8 cellular contexts compared by ENCODE assay signal in genomic region chr6:19805146-19805515, GRCh38. TPM values are rescaled to one million over a fixed set of nuclear protein-coding genes. Genes with fewer than 3 reads are reported as not detected.
DNase-seq lines count a peak whose midpoint lies in the region; ATAC-seq and TF ChIP-seq lines count a peak whose summit lies in the region.

No MANE protein-coding gene starts in this region.

- H3K4me3 Mint-ChIP-seq in natural killer cell: peak overlapping the region; percentile 60

- H3K4me3 ChIP-seq in AG10803 (ENCODE audit: low read length): peak overlapping the region; percentile 59
- peak overlapping the region; percentile 45 for H3K4me3 ChIP-seq in Jurkat, Clone E6-1 (ENCODE audit: low read length)

- H3K4me1 Mint-ChIP-seq in natural killer cell: peaks cover 0 to 6% of the 10 kb centered on the region in 2 donors

- no peaks in the 10 kb centered on the region for H3K9me3 Mint-ChIP-seq in natural killer cell

- ATAC-seq in natural killer cell: no peak
- ATAC-seq in GM21381 (IDR thresholded peaks at IDR 0.05; ENCODE audit: unreplicated experiment): no peak

- H3K27me3 Mint-ChIP-seq in natural killer cell (ENCODE audit: low read depth in 2 of 2): peaks cover 19 to 41% of the 10 kb centered on the region in 2 donors

- TF ChIP-seq CTCF in AG10803 (conservative IDR thresholded peaks at IDR 0.05; ENCODE audit: low read length) (no peak), natural killer cell (IDR thresholded peaks at IDR 0.05) (no peak)

- intact Hi-C loops in natural killer cell (cut with micrococcal nuclease): no loop called here

- H3K27ac ChIP-seq in cingulate gyrus (ENCODE audit: low read depth, low read length): peak overlapping the region; percentile 85

- DNase-seq in AG10803 (ENCODE audit: low read depth) (no peak), natural killer cell (no peak), NCI-H524 (lab: John Stamatoyannopoulos, UW) (no peak), NCI-H1694 (lab: John Stamatoyannopoulos, UW) (no peak)
- no peak for DNase-seq in Jurkat, Clone E6-1 (ENCODE audit: low read depth, low spot score)
- no peak for DNase-seq in activated CD4-positive, alpha-beta T cell treated with anti-CD3 and anti-CD28 coated beads for 1 hour

- H3K36me3 Mint-ChIP-seq in natural killer cell: no peaks in the 10 kb centered on the region

- no peak overlapping the region for H3K27ac Mint-ChIP-seq in natural killer cell

RNA-seq across cellular contexts. Expression of gene ID4, which starts 32.0 kb away (rescaled TPM):
- not detected for polyA plus RNA-seq in Jurkat, Clone E6-1 (2012; ENCODE audit: insufficient read depth, insufficient read length)
- not detected for total RNA-seq in natural killer cell
